In the genomic region with DNA sequence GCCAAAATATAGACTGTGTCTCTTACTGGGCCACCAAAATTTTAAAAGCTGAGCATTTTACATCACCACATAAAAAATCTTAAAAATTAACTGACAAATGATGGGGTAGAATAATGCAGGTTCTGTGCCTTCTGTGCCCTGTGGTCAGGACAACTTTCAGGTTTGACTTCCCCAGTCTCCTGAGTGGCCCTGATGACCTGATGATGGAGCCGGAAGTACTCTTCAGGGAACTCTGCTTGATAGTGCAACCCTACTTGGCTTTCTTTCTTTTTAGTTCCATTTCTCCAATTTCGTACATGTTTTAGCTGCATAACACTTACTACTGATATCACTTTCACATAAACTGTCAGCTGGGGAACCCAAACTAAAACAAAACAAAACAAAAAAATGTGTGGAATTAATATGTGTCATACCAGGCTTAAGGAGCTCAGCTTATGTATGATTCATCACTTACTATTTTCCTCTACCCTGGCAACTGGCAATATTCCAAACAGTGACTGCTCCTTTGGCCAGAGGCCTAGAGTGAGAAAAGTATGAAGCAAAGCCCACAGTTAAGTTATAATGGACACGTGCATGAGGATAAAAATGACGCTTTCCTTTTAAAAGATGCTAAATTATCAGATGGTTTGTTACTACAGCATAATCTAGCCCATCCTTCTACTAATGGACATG, we compare ENCODE assay signal across 10 cellular contexts.
DNase-seq lines count a peak whose midpoint lies in the region; ATAC-seq and TF ChIP-seq lines count a peak whose summit lies in the region.
"Had no signal": no experiment of that assay in that cellular context is flagged by ENCODE, and none has a peak within 500 bp of the region (broad histone marks: within the 10 kb centered on the region; RNA-seq: fewer than 3 reads in every experiment).

No MANE protein-coding gene starts in this region.

- H3K36me3 ChIP-seq in WERI-Rb-1 = no peaks in the 10 kb centered on the region

- no peaks in the 10 kb centered on the region for H3K27me3 ChIP-seq in WERI-Rb-1 (ENCODE audit: insufficient read depth, low read depth, severe bottlenecking)

- H3K27ac ChIP-seq in WERI-Rb-1 = no peak overlapping the region

- H3K9me3 ChIP-seq in WERI-Rb-1 (ENCODE audit: severe bottlenecking) = no peaks in the 10 kb centered on the region

- no peak for ATAC-seq in GM19035 (IDR thresholded peaks at IDR 0.05; ENCODE audit: unreplicated experiment)
- ATAC-seq: activated CD4-positive, alpha-beta T cell treated with anti-CD3 and anti-CD28 coated beads for 36 hours had no signal

- DNase-seq in DMS53 (lab: John Stamatoyannopoulos, UW) (peak; percentile 87), NCI-H2196 treated with DMSO at 0.1 percent for 48 hours (lab: John Stamatoyannopoulos, UW; ENCODE audit: unreplicated experiment) (peak; percentile 21), dedifferentiated amniotic fluid mesenchymal stem cell (ENCODE audit: extremely low spot score) (peak; percentile 93), myocyte (ENCODE audit: low read depth) (peak; percentile 98), NOMO-1 (lab: John Stamatoyannopoulos, UW; ENCODE audit: unreplicated experiment in 2 of 2) (no peak), WERI-Rb-1 (no peak)
- no peak for DNase-seq in activated CD4-positive, alpha-beta T cell treated with anti-CD3 and anti-CD28 coated beads for 48 hours
- DNase-seq: activated CD4-positive, alpha-beta T cell treated with anti-CD3 and anti-CD28 coated beads for 36 hours; nephron progenitor cell had no signal

- no peak overlapping the region for H3K4me3 ChIP-seq in WERI-Rb-1 (ENCODE audit: low read depth, low read length)

- TF ChIP-seq CTCF in WERI-Rb-1 (IDR thresholded peaks at IDR 0.05; ENCODE audit: low read depth, low read length) = no peak

Comparison
In these comparisons a context has a peak if more than half of its experiments do, and no peak if none do; other contexts are left out.
1. DNase-seq: peak in DMS53 (single experiment), NCI-H2196 treated with DMSO at 0.1 percent for 48 hours (single experiment), dedifferentiated amniotic fluid mesenchymal stem cell (single experiment) and myocyte (single experiment); none in NOMO-1 (0 of 2), activated CD4-positive, alpha-beta T cell treated with anti-CD3 and anti-CD28 coated beads for 48 hours (single experiment) and WERI-Rb-1 (single experiment).